In genomic region chr7:129006636-129007414, GRCh38 we compare ENCODE assay signal across 33 cellular contexts. TPM values are rescaled to one million over a fixed set of nuclear protein-coding genes. Genes with fewer than 3 reads are reported as not detected.
DNase-seq lines count a peak whose midpoint lies in the region; ATAC-seq, FAIRE-seq and TF ChIP-seq lines count a peak whose summit lies in the region.
"Had no signal": no experiment of that assay in that cellular context is flagged by ENCODE, and none has a peak within 500 bp of the region (broad histone marks: within the 10 kb centered on the region; RNA-seq: fewer than 3 reads in every experiment).

No MANE protein-coding gene starts in this region.

- peaks cover 3% of the 10 kb centered on the region; the same call in 1 of the 2 replicates for H3K9me1 ChIP-seq in IMR-90 (ENCODE audit: insufficient read depth, low read length)

- H2BK120ac ChIP-seq in IMR-90 (ENCODE audit: low read depth, low read length) (no peak overlapping the region), mesenchymal stem cell (ENCODE audit: low read depth, low read length) (no peak overlapping the region)

- no peak overlapping the region for H2BK20ac ChIP-seq in IMR-90 (ENCODE audit: low read depth, low read length)

- no peak overlapping the region for H2AK9ac ChIP-seq in IMR-90 (replicated peaks; ENCODE audit: low read depth, low read length, poor library complexity)

- no TSS peak for BruUV-seq in IMR-90 (replicated peaks; lab: Mats Ljungman, UMichigan)
- BruUV-seq in GM12878 (replicated peaks; lab: Mats Ljungman, UMichigan) = no TSS peak

- peaks cover 35% of the 10 kb centered on the region for H3K4me1 Mint-ChIP-seq in activated naive CD8-positive, alpha-beta T cell treated with anti-CD3 and anti-CD28 coated beads, Interleukin-2, amount 50 U/mL, for 24 hours
- H3K4me1 Mint-ChIP-seq: H9 had no signal

- H2BK5ac ChIP-seq in IMR-90 (ENCODE audit: low read depth, low read length, poor library complexity, severe bottlenecking) = no peak overlapping the region
- H2BK5ac ChIP-seq in mesenchymal stem cell (ENCODE audit: low read depth, low read length, poor library complexity, severe bottlenecking) = no peak overlapping the region

- no peak for TF ChIP-seq POLR2A in IMR-90 (IDR thresholded peaks at IDR 0.05; ENCODE audit: low read depth, low read length)
- TF ChIP-seq POLR2A in GM12878 (IDR thresholded peaks at IDR 0.05; ENCODE audit: low read depth, low read length) = no peak

- SMC1A ChIA-PET in GM12878 (lab: Charles Lee; ENCODE audit: uncharacterized antibody, unreplicated experiment) = interaction anchor here (0.8 to 6.7 kb wide), 27 partner anchors 10 to 207 kb away, joined by 3 to 71 read pairs (median 4); partner anchors contain the start of gene TNPO3

- TF ChIP-seq CTCF in IMR-90 (conservative IDR thresholded peaks at IDR 0.05; ENCODE audit: low read depth, low read length) (no peak), GM12878 (IDR thresholded peaks at IDR 0.05 in 2 of 3, conservative IDR thresholded peaks at IDR 0.05 in 1 of 3; ENCODE audit: control insufficient read depth in 2 of 3, extremely low read depth in 1 of 3, insufficient read depth in 1 of 3, low read depth in 3 of 3, low read length in 3 of 3) (no peak)

- H3K4me3 ChIP-seq in IMR-90 (ENCODE audit: insufficient read depth, low read depth, low read length) (no peak overlapping the region), GM12878 (peak overlapping the region; percentile 35; the same call in 1 of the 2 replicates), mesenchymal stem cell (ENCODE audit: insufficient read depth in 1 of 2, low read depth in 1 of 2, low read length in 2 of 2) (no peak overlapping the region)
- H3K4me3 ChIP-seq: psoas muscle, SJCRH30, suprapubic skin, upper lobe of right lung had no signal

- H4K8ac ChIP-seq in IMR-90 (ENCODE audit: low read depth in 2 of 2, low read length in 2 of 2) = no peak overlapping the region
- H4K8ac ChIP-seq in mesenchymal stem cell (ENCODE audit: low read length) = no peak overlapping the region

- H3K9ac ChIP-seq in IMR-90 (ENCODE audit: low read depth, low read length) = no peak overlapping the region
- H3K9ac ChIP-seq in GM12878 (ENCODE audit: control insufficient read depth, insufficient read depth, low read length) = no peak overlapping the region
- H3K9ac ChIP-seq in mesenchymal stem cell (ENCODE audit: low read length) = no peak overlapping the region

- H3K56ac ChIP-seq in IMR-90 (ENCODE audit: extremely low read depth, insufficient read depth, low read length) = no peak overlapping the region

- H4K20me1 ChIP-seq in IMR-90 (ENCODE audit: insufficient read depth, low read length) (no peaks in the 10 kb centered on the region; the same call in 1 of the 2 replicates), GM12878 (ENCODE audit: control insufficient read depth, insufficient read depth) (no peaks in the 10 kb centered on the region)

- H2AFZ ChIP-seq in IMR-90 (replicated peaks; ENCODE audit: low read length, poor library complexity) (no peak overlapping the region), GM12878 (ENCODE audit: control insufficient read depth, low read depth, low read length) (no peak overlapping the region), mesenchymal stem cell (ENCODE audit: low read depth, low read length) (no peak overlapping the region)

- H3K36me3 Mint-ChIP-seq in activated naive CD8-positive, alpha-beta T cell treated with anti-CD3 and anti-CD28 coated beads, Interleukin-2, amount 50 U/mL, for 24 hours (ENCODE audit: low read depth) = peaks cover 48% of the 10 kb centered on the region

- H3K18ac ChIP-seq in IMR-90 (ENCODE audit: low read depth, low read length) = no peak overlapping the region
- H3K18ac ChIP-seq in mesenchymal stem cell (ENCODE audit: low read depth in 1 of 2, low read length in 2 of 2) = no peak overlapping the region

- in situ Hi-C loops in IMR-90 (cut with MboI; ENCODE audit: low sequenced_read_pairs) = no loop called here
- in situ Hi-C loops in GM12878 (cut with MboI) = no loop called here

- POLR2A ChIA-PET in IMR-90 (lab: Charles Lee; ENCODE audit: unreplicated experiment) = no interaction called here
- POLR2A ChIA-PET in GM12878 (lab: Charles Lee) = interaction anchor here (0.7 to 2.6 kb wide), 8 partner anchors 10 to 73 kb away, joined by 3 to 11 read pairs (median 4); partner anchors contain the start of gene TNPO3

- H3K9me3 Mint-ChIP-seq in activated naive CD8-positive, alpha-beta T cell treated with anti-CD3 and anti-CD28 coated beads, Interleukin-2, amount 50 U/mL, for 24 hours = no peaks in the 10 kb centered on the region
- H3K9me3 Mint-ChIP-seq: activated naive CD4-positive, alpha-beta T cell treated with anti-CD3 and anti-CD28 coated beads, Interleukin-2, amount 50 U/mL, for 72 hours; activated T-helper 17 cell treated with anti-CD3 and anti-CD28 coated beads, Interleukin-2, amount 50 U/mL, for 72 hours; H9; mesothelial cell of epicardium; stimulated activated memory B cell treated with anti-CD40 and anti-IgM and Interleukin-4, amounts not matched to agents 10 μg/mL and 1 μg/mL and 100 μg/mL, for 72 hours had no signal

- no CpG with 5 or more reads among the region's 3 CpGs for WGBS in IMR-90 (ENCODE audit: extremely low coverage in 2 of 2, insufficient read length in 1 of 2), 2 experiments
- 67% methylated on average over 3 of the region's 3 CpGs for WGBS in GM12878 (ENCODE audit: insufficient coverage, insufficient replicate concordance, low lambda C conversion rate, missing lambda C conversion rate)
- WGBS in mesenchymal stem cell = 100% methylated on average over 1 of the region's 3 CpGs

- intact Hi-C loops in IMR-90 (cut with micrococcal nuclease) = loop anchor here (5.0 kb wide), 1 partner anchor 35 kb away; no protein-coding TSS in a partner anchor
- intact Hi-C loops in GM12878 (cut with micrococcal nuclease; ENCODE audit: unreplicated experiment) = loop anchor here (5.0 kb wide), 1 partner anchor 85 kb away; no protein-coding TSS in a partner anchor

- no peaks in the 10 kb centered on the region for H3K27me3 Mint-ChIP-seq in activated naive CD8-positive, alpha-beta T cell treated with anti-CD3 and anti-CD28 coated beads, Interleukin-2, amount 50 U/mL, for 24 hours
- H3K27me3 Mint-ChIP-seq: activated T-helper 17 cell treated with anti-CD3 and anti-CD28 coated beads, Interleukin-2, amount 50 U/mL, for 72 hours; stimulated activated memory B cell treated with anti-CD40 and anti-IgM and Interleukin-4, amounts not matched to agents 10 μg/mL and 1 μg/mL and 100 μg/mL, for 72 hours had no signal

- TF ChIP-seq RAD21 in IMR-90 (IDR thresholded peaks at IDR 0.05; ENCODE audit: low read length) (no peak), GM12878 (IDR thresholded peaks at IDR 0.05; ENCODE audit: insufficient read depth, low read depth, low read length) (no peak)

- H3K27ac Mint-ChIP-seq in activated naive CD8-positive, alpha-beta T cell treated with anti-CD3 and anti-CD28 coated beads, Interleukin-2, amount 50 U/mL, for 24 hours = no peak overlapping the region
- H3K27ac Mint-ChIP-seq: H9; mesothelial cell of epicardium; stimulated activated memory B cell treated with anti-CD40 and anti-IgM and Interleukin-4, amounts not matched to agents 10 μg/mL and 1 μg/mL and 100 μg/mL, for 72 hours had no signal

- H2AK5ac ChIP-seq in IMR-90 (ENCODE audit: low read depth, low read length) (no peak overlapping the region), mesenchymal stem cell (ENCODE audit: low read length, severe bottlenecking) (no peak overlapping the region)

- no peak overlapping the region for H4K5ac ChIP-seq in IMR-90 (ENCODE audit: low read depth, low read length)

- ATAC-seq in IMR-90 (ENCODE audit: low read depth) (peak; percentile 46; the same call in 1 of the 2 replicates), GM12878 (no peak), HG02973 (IDR thresholded peaks at IDR 0.05; ENCODE audit: unreplicated experiment) (no peak)
- no peak for ATAC-seq in activated naive CD8-positive, alpha-beta T cell treated with anti-CD3 and anti-CD28 coated beads, Interleukin-2, amount 50 U/mL, for 24 hours
- ATAC-seq: activated T-helper 17 cell treated with anti-CD3 and anti-CD28 coated beads, Interleukin-2, amount 50 U/mL, for 72 hours; left ventricle myocardium superior; psoas muscle; stimulated activated memory B cell treated with anti-CD40 and anti-IgM and Interleukin-4, amounts not matched to agents 10 μg/mL and 1 μg/mL and 100 μg/mL, for 72 hours; upper lobe of right lung had no signal

- H3K27ac ChIP-seq in IMR-90 (ENCODE audit: insufficient read depth, low read length) (no peak overlapping the region), GM12878 (ENCODE audit: control insufficient read depth, insufficient read depth) (peak overlapping the region; percentile 2; the same call in 1 of the 2 replicates), mesenchymal stem cell (ENCODE audit: low read length, poor library complexity, severe bottlenecking) (peak overlapping the region; percentile 51)
- H3K27ac ChIP-seq: C4-2B, epithelial cell of prostate, psoas muscle, SJCRH30, suprapubic skin, upper lobe of right lung, WERI-Rb-1 had no signal

- H3K4ac ChIP-seq in IMR-90 (ENCODE audit: low read depth, low read length) = no peak overlapping the region
- no peak overlapping the region for H3K4ac ChIP-seq in mesenchymal stem cell (ENCODE audit: low read depth in 1 of 2, low read length in 2 of 2)

- no peak overlapping the region for H3K4me2 ChIP-seq in IMR-90 (ENCODE audit: low read depth, low read length)
- H3K4me2 ChIP-seq in GM12878 (ENCODE audit: control insufficient read depth, insufficient read depth) = no peak overlapping the region
- H3K4me2 ChIP-seq in mesenchymal stem cell (ENCODE audit: low read length, poor library complexity, severe bottlenecking) = no peak overlapping the region

- no peak overlapping the region for H3K4me3 Mint-ChIP-seq in activated naive CD8-positive, alpha-beta T cell treated with anti-CD3 and anti-CD28 coated beads, Interleukin-2, amount 50 U/mL, for 24 hours
- H3K4me3 Mint-ChIP-seq: H9; mesothelial cell of epicardium; stimulated activated memory B cell treated with anti-CD40 and anti-IgM and Interleukin-4, amounts not matched to agents 10 μg/mL and 1 μg/mL and 100 μg/mL, for 72 hours had no signal

- H2BK12ac ChIP-seq in mesenchymal stem cell (ENCODE audit: low read length in 2 of 2) = no peak overlapping the region

- H3K36me3 ChIP-seq in IMR-90 (ENCODE audit: control insufficient read depth, insufficient read depth, low read length) (peaks cover 6% of the 10 kb centered on the region), GM12878 (ENCODE audit: control insufficient read depth in 2 of 2, insufficient read depth in 2 of 2, low read length in 1 of 2) (peaks cover 4 to 31% of the 10 kb centered on the region in 2 experiments), mesenchymal stem cell (ENCODE audit: control insufficient read depth in 1 of 2, insufficient read depth in 2 of 2, low read depth in 1 of 2, low read length in 2 of 2) (peaks cover 3 to 50% of the 10 kb centered on the region in 2 experiments)

- no peaks in the 10 kb centered on the region for H3K9me3 ChIP-seq in IMR-90 (ENCODE audit: control insufficient read depth, insufficient read depth, low read length)
- peaks cover 4% of the 10 kb centered on the region; the same call in 2 of the 3 replicates for H3K9me3 ChIP-seq in GM12878 (replicated peaks; ENCODE audit: control insufficient read depth, insufficient read depth, low read length)
- H3K9me3 ChIP-seq in mesenchymal stem cell (ENCODE audit: control insufficient read depth, low read length) = no peaks in the 10 kb centered on the region
- H3K9me3 ChIP-seq: psoas muscle, SJCRH30, suprapubic skin, upper lobe of right lung had no signal

- no peak for FAIRE-seq in GM12878 (lab: Jason Lieb, UNC)
- FAIRE-seq: colon had no signal

- RAD21 ChIA-PET in GM12878 (lab: Charles Lee; ENCODE audit: unreplicated experiment) = interaction anchor here (1.0 to 5.9 kb wide), 12 partner anchors 9 to 325 kb away, joined by 3 to 65 read pairs (median 4); no protein-coding TSS in a partner anchor

- CTCF ChIA-PET in IMR-90 (lab: Yijun Ruan, JAX) (interaction anchor here (1.3 to 1.4 kb wide), 2 partner anchors 9 to 14 kb away, joined by 3 to 5 read pairs; no protein-coding TSS in a partner anchor), GM12878 (lab: Yijun Ruan, JAX) (interaction anchor here (0.8 to 5.5 kb wide), 17 partner anchors 10 to 204 kb away, joined by 3 to 47 read pairs (median 5); no protein-coding TSS in a partner anchor)

- no peak overlapping the region for H3K23ac ChIP-seq in IMR-90 (ENCODE audit: low read depth, low read length)
- no peak overlapping the region for H3K23ac ChIP-seq in mesenchymal stem cell (ENCODE audit: low read length in 2 of 2)

- dilution Hi-C loops in IMR-90 (cut with HindIII; ENCODE audit: low sequenced_read_pairs, unreplicated experiment) = no loop called here

- TF ChIP-seq EP300 in GM12878 (IDR thresholded peaks at IDR 0.05; ENCODE audit: borderline replicate concordance in 1 of 2, control insufficient read depth in 1 of 2, low read depth in 2 of 2, low read length in 2 of 2) = no peak

- H3K79me1 ChIP-seq in IMR-90 (ENCODE audit: low read depth in 1 of 2, low read length in 2 of 2) = peaks cover 12 to 19% of the 10 kb centered on the region in 2 experiments
- H3K79me1 ChIP-seq in mesenchymal stem cell (replicated peaks; ENCODE audit: low read length, poor library complexity, severe bottlenecking) = peaks cover 12% of the 10 kb centered on the region

- no peaks in the 10 kb centered on the region for H3K27me3 ChIP-seq in IMR-90 (ENCODE audit: control insufficient read depth, insufficient read depth, low read length)
- H3K27me3 ChIP-seq in GM12878 (replicated peaks in 1 of 2; ENCODE audit: control insufficient read depth in 2 of 2, insufficient read depth in 2 of 2, low read length in 1 of 2) = no peaks in the 10 kb centered on the region
- H3K27me3 ChIP-seq in mesenchymal stem cell (ENCODE audit: control insufficient read depth in 1 of 2, insufficient read depth in 1 of 2, low read length in 2 of 2) = no peaks in the 10 kb centered on the region
- H3K27me3 ChIP-seq: SJCRH30, suprapubic skin, upper lobe of right lung had no signal

- no peak overlapping the region for H3K14ac ChIP-seq in IMR-90 (replicated peaks; ENCODE audit: low read depth, low read length)
- no peak overlapping the region for H3K14ac ChIP-seq in mesenchymal stem cell (ENCODE audit: low read length in 2 of 2)

- peak; percentile 3 for DNase-seq in ELR (ENCODE audit: low read depth)
- DNase-seq in IMR-90 = peak; percentile 37
- no peak for DNase-seq in GM12878 (ENCODE audit: low read depth, low spot score)
- no peak for DNase-seq in mesenchymal stem cell
- DNase-seq in activated naive CD8-positive, alpha-beta T cell treated with anti-CD3 and anti-CD28 coated beads, Interleukin-2, amount 50 U/mL, for 24 hours = no peak
- no peak for DNase-seq in stimulated activated CD4-positive, alpha-beta T cell treated with anti-CD3 and anti-CD28 coated beads, Interleukin-4, amount 100 ng/mL, for 24 hours
- DNase-seq in HT-29 (ENCODE audit: low spot score) = no peak
- DNase-seq: activated CD4-positive, alpha-beta T cell treated with anti-CD3 and anti-CD28 coated beads for 4 hours; anterior cingulate cortex; H9; left ventricle myocardium superior; NCI-H1048; NCI-H2107; NCI-H446; NCI-H748 treated with DMSO at 0.1 percent for 48 hours; nucleus accumbens; psoas muscle; RPMI8226; SJCRH30; stimulated activated CD4-positive, alpha-beta T cell treated with anti-CD3 and anti-CD28 coated beads, Interleukin-15, amount 100 ng/mL, for 24 hours; SW 1271; T1000; upper lobe of right lung; WERI-Rb-1 had no signal

- no peaks in the 10 kb centered on the region for H3K4me1 ChIP-seq in IMR-90 (ENCODE audit: control insufficient read depth, insufficient read depth, low read length)
- peaks cover 49% of the 10 kb centered on the region for H3K4me1 ChIP-seq in GM12878 (ENCODE audit: control insufficient read depth, insufficient read depth, low read length)
- peaks cover 2% of the 10 kb centered on the region for H3K4me1 ChIP-seq in mesenchymal stem cell (ENCODE audit: control insufficient read depth, insufficient read depth, low read depth, low read length)
- H3K4me1 ChIP-seq: SJCRH30, suprapubic skin had no signal

- H2BK15ac ChIP-seq in IMR-90 (ENCODE audit: low read depth, low read length) (no peak overlapping the region), mesenchymal stem cell (ENCODE audit: low read depth, poor library complexity, severe bottlenecking) (no peak overlapping the region)

- H4K91ac ChIP-seq in IMR-90 (ENCODE audit: insufficient read depth, low read depth, low read length) (no peak overlapping the region), mesenchymal stem cell (ENCODE audit: low read length) (no peak overlapping the region)

- H3K79me2 ChIP-seq in GM12878 (ENCODE audit: control insufficient read depth, insufficient read depth, low read length) = peaks cover 42% of the 10 kb centered on the region

RNA-seq across cellular contexts. Expression of gene TNPO3, which starts 48.1 kb away (rescaled TPM):
- total RNA-seq in IMR-90 (2012; rRNA removed) (77.2 and 78.6 TPM in 2 replicates), GM12878 (2014; rRNA removed) (72.7 and 77.4 TPM in 2 replicates), GM12878 (2014; rRNA removed; fragmentation: Illumina TruSeq; extraction: Trizol) (64.3 and 64.5 TPM in 2 replicates), GM12878 (2021) (63.0 and 67.6 TPM in 2 replicates)
- polyA plus RNA-seq in IMR-90 (2012; rRNA removed) (21.8 and 24.2 TPM in 2 replicates), GM12878 (2011; rRNA removed) (46.6 and 56.7 TPM in 2 replicates), GM12878 (2014; fragmentation: Illumina TruSeq; extraction: Trizol) (68.7 and 68.9 TPM in 2 replicates), GM12878 (2014; fragmentation: Nextera tagmentation; extraction: Ambion mirVana) (10 to 100 TPM; 17.6 to 23.5 TPM), GM12878 (2014; rRNA removed) (52.4 and 57.4 TPM in 2 replicates), GM12878 (2016; fragmentation: Nextera tagmentation; extraction: Ambion mirVana) (10 to 100 TPM; 84.5 to 91.8 TPM)
- 10.8 and 15.9 TPM in 2 replicates for polyA plus RNA-seq in IMR-90 (2012; cell fraction: cytosol; rRNA removed)
- polyA plus RNA-seq in IMR-90 (2012; cell fraction: nucleus; rRNA removed; ENCODE audit: low replicate concordance) = 9.7 and 20.1 TPM in 2 replicates
- 77.5 and 79.6 TPM in 2 replicates for total RNA-seq in GM12878 (2013; cell fraction: nucleolus; rRNA removed)
- 34.8 TPM for polyA plus RNA-seq in GM12878 (2011; ENCODE audit: low read depth)
- 59.9 and 67.6 TPM in 2 replicates for polyA plus RNA-seq in GM12878 (2011; cell fraction: cytosol; rRNA removed)
- 46.9 and 53.0 TPM in 2 replicates for polyA plus RNA-seq in GM12878 (2011; cell fraction: nucleus; rRNA removed)
- polyA plus RNA-seq in GM12878 (2012) = 40.9 and 46.9 TPM in 2 replicates
- 99.0 and 133 TPM in 2 replicates for polyA minus RNA-seq in GM12878 (2011; rRNA and poly(A)+ RNA removed)
- 27.8 and 31.8 TPM in 2 replicates for polyA minus RNA-seq in GM12878 (2011; cell fraction: cytosol; rRNA and poly(A)+ RNA removed)
- polyA minus RNA-seq in GM12878 (2011; cell fraction: nucleus; rRNA and poly(A)+ RNA removed) = 36.3 and 44.6 TPM in 2 replicates
- polyA plus RNA-seq in mesenchymal stem cell (2013, experiment 1 of 2) = 29.1 TPM
- polyA plus RNA-seq in mesenchymal stem cell (2013, experiment 2 of 2) = 28.8 TPM
- total RNA-seq in HT-29 (2014; rRNA removed; shearing (Covaris generic)) = 66.8 and 73.7 TPM in 2 replicates

Comparison
In these comparisons a context has a peak if more than half of its experiments do, and no peak if none do; other contexts are left out.
1. DNase-seq: peak in ELR (single experiment) and IMR-90 (single experiment); none in GM12878 (single experiment), mesenchymal stem cell (single experiment), activated naive CD8-positive, alpha-beta T cell treated with anti-CD3 and anti-CD28 coated beads, Interleukin-2, amount 50 U/mL, for 24 hours (single experiment), stimulated activated CD4-positive, alpha-beta T cell treated with anti-CD3 and anti-CD28 coated beads, Interleukin-4, amount 100 ng/mL, for 24 hours (single experiment) and HT-29 (single experiment).